ENCODE assay signal across 8 cellular contexts in genomic region chr11:108497317-108498045, GRCh38. TPM values are rescaled to one million over a fixed set of nuclear protein-coding genes. Genes with fewer than 3 reads are reported as not detected.
A peak's percentile ranks its signal among the peaks of the same experiment; 100 is the strongest.
DNase-seq lines count a peak whose midpoint lies in the region; ATAC-seq and TF ChIP-seq lines count a peak whose summit lies in the region.

No MANE protein-coding gene starts in this region.

- peaks cover 6% of the 10 kb centered on the region for H3K36me3 Mint-ChIP-seq in activated CD4-positive, alpha-beta T cell treated with anti-CD3 and anti-CD28 coated beads, Interleukin-2, amount 10 ng/mL, durations not matched to agents 24 days and 14 days (ENCODE audit: low read depth)

- no peaks in the 10 kb centered on the region for H3K9me3 Mint-ChIP-seq in activated CD4-positive, alpha-beta T cell treated with anti-CD3 and anti-CD28 coated beads, Interleukin-2, amount 10 ng/mL, durations not matched to agents 24 days and 14 days

- H3K4me3 Mint-ChIP-seq in activated CD4-positive, alpha-beta T cell treated with anti-CD3 and anti-CD28 coated beads, Interleukin-2, amount 10 ng/mL, durations not matched to agents 24 days and 14 days, result peak overlapping the region; percentile 89

- H3K27me3 Mint-ChIP-seq in activated CD4-positive, alpha-beta T cell treated with anti-CD3 and anti-CD28 coated beads, Interleukin-2, amount 10 ng/mL, durations not matched to agents 24 days and 14 days, result no peaks in the 10 kb centered on the region

- H3K27ac Mint-ChIP-seq in activated CD4-positive, alpha-beta T cell treated with anti-CD3 and anti-CD28 coated beads, Interleukin-2, amount 10 ng/mL, durations not matched to agents 24 days and 14 days, result peak overlapping the region; percentile 97

- TF ChIP-seq CTCF in coronary artery (IDR thresholded peaks at IDR 0.05), result no peak

- DNase-seq in AG08396 (ENCODE audit: low spot score), result peak; percentile 95
- peak; percentile 71 to 86 for DNase-seq in NCI-H524 (lab: John Stamatoyannopoulos, UW)
- peak; percentile 91 for DNase-seq in activated CD4-positive, alpha-beta T cell treated with anti-CD3 and anti-CD28 coated beads, Interleukin-2, amount 10 ng/mL, durations not matched to agents 24 days and 14 days
- peak; percentile 94 for DNase-seq in coronary artery (ENCODE audit: low spot score)
- peak; percentile 29 to 61 (median 39) for DNase-seq in stimulated activated CD4-positive, alpha-beta T cell treated with anti-CD3 and anti-CD28 coated beads, Interleukin-1b, Interleukin-23, amount 100 ng/mL, for 24 hours (ENCODE audit: low read depth in 4 of 4, low spot score in 1 of 4)

- peak overlapping the region; percentile 89 to 99 for H3K27ac ChIP-seq in coronary artery
- peak overlapping the region; percentile 59 for H3K27ac ChIP-seq in layer of hippocampus (ENCODE audit: low read depth, low read length)

- H3K4me1 Mint-ChIP-seq in activated CD4-positive, alpha-beta T cell treated with anti-CD3 and anti-CD28 coated beads, Interleukin-2, amount 10 ng/mL, durations not matched to agents 24 days and 14 days, result peaks cover 22% of the 10 kb centered on the region

- intact Hi-C loops in activated CD4-positive, alpha-beta T cell treated with anti-CD3 and anti-CD28 coated beads, Interleukin-2, amount 10 ng/mL, durations not matched to agents 24 days and 14 days (cut with micrococcal nuclease), result loop anchor here (1.0 to 5.0 kb wide), 6 partner anchors 30 to 376 kb away; partner anchors contain the start of genes ACAT1, ATM, C11orf65 and DDX10

- ATAC-seq in GM18909 (IDR thresholded peaks at IDR 0.05; ENCODE audit: poor library complexity, unreplicated experiment), result peak; percentile 60
- ATAC-seq in HG03196 (IDR thresholded peaks at IDR 0.05; ENCODE audit: unreplicated experiment), result peak; percentile 52

- H3K4me3 ChIP-seq in coronary artery, result peak overlapping the region; percentile 94

- H3K27me3 ChIP-seq in layer of hippocampus (ENCODE audit: control insufficient read depth, insufficient read depth, low read length), result no peaks in the 10 kb centered on the region

RNA-seq across cellular contexts. Expression of gene POGLUT3, which starts 0.7 kb away (rescaled TPM):
- 8.1 and 8.6 TPM in 2 replicates for total RNA-seq in activated CD4-positive, alpha-beta T cell treated with anti-CD3 and anti-CD28 coated beads, Interleukin-2, amount 10 ng/mL, durations not matched to agents 24 days and 14 days

RNA-seq across cellular contexts. Expression of gene C11orf65, which starts 30.2 kb away (rescaled TPM):
- total RNA-seq in activated CD4-positive, alpha-beta T cell treated with anti-CD3 and anti-CD28 coated beads, Interleukin-2, amount 10 ng/mL, durations not matched to agents 24 days and 14 days, result 0.30 and 0.40 TPM in 2 replicates

Comparison
In these comparisons a context has a peak if more than half of its experiments do, and no peak if none do; other contexts are left out.
1. Peak in every context shown above with its lines: DNase-seq, ATAC-seq, H3K4me3 ChIP-seq and H3K27ac ChIP-seq.
2. DNase-seq: peak in every context shown above with its lines; median percentile 95 in AG08396; 94 in coronary artery; 91 in activated CD4-positive, alpha-beta T cell treated with anti-CD3 and anti-CD28 coated beads, Interleukin-2, amount 10 ng/mL, durations not matched to agents 24 days and 14 days; 78 in NCI-H524; 39 in stimulated activated CD4-positive, alpha-beta T cell treated with anti-CD3 and anti-CD28 coated beads, Interleukin-1b, Interleukin-23, amount 100 ng/mL, for 24 hours.